8 cellular contexts compared by ENCODE assay signal in genomic region chr11:108135845-108136599, GRCh38. TPM values are rescaled to one million over a fixed set of nuclear protein-coding genes. Genes with fewer than 3 reads are reported as not detected.
DNase-seq lines count a peak whose midpoint lies in the region; ATAC-seq, FAIRE-seq and TF ChIP-seq lines count a peak whose summit lies in the region.

No MANE protein-coding gene starts in this region.

- H3K27me3 ChIP-seq in left ventricle myocardium inferior (ENCODE audit: low read depth) (no peaks in the 10 kb centered on the region), Peyer's patch (no peaks in the 10 kb centered on the region)

- no peak for TF ChIP-seq CTCF in left ventricle myocardium inferior (IDR thresholded peaks at IDR 0.05; ENCODE audit: borderline replicate concordance)
- TF ChIP-seq CTCF in choroid plexus epithelial cell (conservative IDR thresholded peaks at IDR 0.05; ENCODE audit: low read depth, low read length) = peak; percentile 32
- TF ChIP-seq CTCF in Peyer's patch (IDR thresholded peaks at IDR 0.05) = peak in 2 of 6 experiments; percentile 8 to 12

- FAIRE-seq in urothelium cell line (lab: Jason Lieb, UNC) = no peak

- ATAC-seq in HG02588 (IDR thresholded peaks at IDR 0.05; ENCODE audit: unreplicated experiment) (no peak), HG03025 (IDR thresholded peaks at IDR 0.05; ENCODE audit: low FRiP score, unreplicated experiment) (no peak)

- H3K36me3 ChIP-seq in left ventricle myocardium inferior (peaks cover 83% of the 10 kb centered on the region), Peyer's patch (peaks cover 0 to 33% (median 0%) of the 10 kb centered on the region in 3 donors)

- no peak for TF ChIP-seq POLR2A in Peyer's patch (IDR thresholded peaks at IDR 0.05)

- H3K27ac ChIP-seq in left ventricle myocardium inferior (replicated peaks) = peak overlapping the region; percentile 13
- H3K27ac ChIP-seq in Peyer's patch = no peak overlapping the region

- H3K9me3 ChIP-seq in left ventricle myocardium inferior (replicated peaks) (no peaks in the 10 kb centered on the region), Peyer's patch (no peaks in the 10 kb centered on the region)

- H3K4me1 ChIP-seq in left ventricle myocardium inferior = peaks cover 33% of the 10 kb centered on the region
- H3K4me1 ChIP-seq in Peyer's patch = no peaks in the 10 kb centered on the region

- DNase-seq in left ventricle myocardium inferior (no peak), cardiac septum (ENCODE audit: low spot score) (no peak), NCI-H69 (lab: John Stamatoyannopoulos, UW) (peak; percentile 12), choroid plexus epithelial cell (ENCODE audit: low read depth) (peak; percentile 55), urothelium cell line (ENCODE audit: low spot score) (peak; percentile 12), Peyer's patch (no peak)

- H3K4me3 ChIP-seq in left ventricle myocardium inferior (no peak overlapping the region), choroid plexus epithelial cell (ENCODE audit: low read depth, low read length) (no peak overlapping the region), Peyer's patch (no peak overlapping the region)

- intact Hi-C loops in left ventricle myocardium inferior (cut with micrococcal nuclease) = no loop called here
- intact Hi-C loops in cardiac septum (cut with DNase I) = no loop called here

RNA-seq across cellular contexts. Expression of gene ACAT1, which starts 14.7 kb away (rescaled TPM):
- 404 TPM for total RNA-seq in left ventricle myocardium inferior
- total RNA-seq in cardiac septum = 238 TPM
- total RNA-seq in Peyer's patch = 10 to 100 TPM; 30.3 to 50.6 (median 46.7) TPM

Comparison
In these comparisons a context has a peak if more than half of its experiments do, and no peak if none do; other contexts are left out.
1. DNase-seq: peak in NCI-H69 (single experiment), choroid plexus epithelial cell (single experiment) and urothelium cell line (single experiment); none in left ventricle myocardium inferior (single experiment), cardiac septum (single experiment) and Peyer's patch (0 of 3).